In genomic region chr2:240443891-240444301, GRCh38 we compare ENCODE assay signal across 20 cellular contexts.
"Had no signal": no experiment of that assay in that cellular context is flagged by ENCODE, and none has a peak within 500 bp of the region (broad histone marks: within the 10 kb centered on the region; RNA-seq: fewer than 3 reads in every experiment).

No MANE protein-coding gene starts in this region.

- H3K4me1 ChIP-seq: neural progenitor cell, pancreas had no signal

- H3K27ac ChIP-seq: coronary artery, neural progenitor cell, pancreas, vagina had no signal

- H3K9me3 Mint-ChIP-seq: central memory CD8-positive, alpha-beta T cell; naive B cell; neural progenitor cell had no signal

- H3K36me3 ChIP-seq: neural progenitor cell, pancreas, vagina had no signal

- ATAC-seq: activated CD8-positive, alpha-beta memory T cell treated with anti-CD3 and anti-CD28 coated beads, Interleukin-2, amount 10 ng/mL, durations not matched to agents 7 days and 5 days; pancreas had no signal

- H3K4me3 Mint-ChIP-seq: activated CD8-positive, alpha-beta memory T cell treated with anti-CD3 and anti-CD28 coated beads, Interleukin-2, amount 10 ng/mL, durations not matched to agents 7 days and 5 days; central memory CD8-positive, alpha-beta T cell; naive B cell; neural progenitor cell had no signal

- H3K4me1 Mint-ChIP-seq: activated CD8-positive, alpha-beta memory T cell treated with anti-CD3 and anti-CD28 coated beads, Interleukin-2, amount 10 ng/mL, durations not matched to agents 7 days and 5 days; central memory CD8-positive, alpha-beta T cell had no signal

- H3K27me3 Mint-ChIP-seq: activated CD8-positive, alpha-beta memory T cell treated with anti-CD3 and anti-CD28 coated beads, Interleukin-2, amount 10 ng/mL, durations not matched to agents 7 days and 5 days had no signal

- H3K9me3 ChIP-seq: pancreas, tibial nerve, vagina had no signal

- H3K4me3 ChIP-seq: coronary artery, lung, neural progenitor cell, pancreas, tibial nerve, vagina had no signal

- DNase-seq: activated CD4-positive, alpha-beta T cell treated with anti-CD3 and anti-CD28 coated beads for 1 hour; activated CD4-positive, alpha-beta T cell treated with anti-CD3 and anti-CD28 coated beads, Interleukin-2, amount 50 U/mL, for 4 hours; activated CD8-positive, alpha-beta memory T cell treated with anti-CD3 and anti-CD28 coated beads, Interleukin-2, amount 10 ng/mL, durations not matched to agents 7 days and 5 days; activated naive CD4-positive, alpha-beta T cell treated with anti-CD3 and anti-CD28 coated beads, Interleukin-2, amount 50 U/mL, for 16 hours; activated T-cell treated with anti-CD3 and anti-CD28 coated beads, Interleukin-2, amount 50 U/mL, for 1 hour; foreskin melanocyte; head of caudate nucleus; left cardiac atrium; midbrain; naive B cell; small intestine; stimulated activated CD4-positive, alpha-beta T cell treated with anti-CD3 and anti-CD28 coated beads, Interleukin-4, amount 100 ng/mL, for 24 hours; stimulated activated naive CD4-positive, alpha-beta T cell had no signal

- H3K9ac ChIP-seq: neural progenitor cell had no signal

- H3K27me3 ChIP-seq: neural progenitor cell, pancreas, tibial nerve, vagina had no signal

- H3K27ac Mint-ChIP-seq: activated CD8-positive, alpha-beta memory T cell treated with anti-CD3 and anti-CD28 coated beads, Interleukin-2, amount 10 ng/mL, durations not matched to agents 7 days and 5 days; naive B cell; neural progenitor cell had no signal

- H3K36me3 Mint-ChIP-seq: activated CD8-positive, alpha-beta memory T cell treated with anti-CD3 and anti-CD28 coated beads, Interleukin-2, amount 10 ng/mL, durations not matched to agents 7 days and 5 days; naive B cell had no signal

- H3K4me2 ChIP-seq: neural progenitor cell had no signal

- H2AFZ ChIP-seq: neural progenitor cell had no signal
